ENCODE assay signal across 8 cellular contexts in the genomic region with DNA sequence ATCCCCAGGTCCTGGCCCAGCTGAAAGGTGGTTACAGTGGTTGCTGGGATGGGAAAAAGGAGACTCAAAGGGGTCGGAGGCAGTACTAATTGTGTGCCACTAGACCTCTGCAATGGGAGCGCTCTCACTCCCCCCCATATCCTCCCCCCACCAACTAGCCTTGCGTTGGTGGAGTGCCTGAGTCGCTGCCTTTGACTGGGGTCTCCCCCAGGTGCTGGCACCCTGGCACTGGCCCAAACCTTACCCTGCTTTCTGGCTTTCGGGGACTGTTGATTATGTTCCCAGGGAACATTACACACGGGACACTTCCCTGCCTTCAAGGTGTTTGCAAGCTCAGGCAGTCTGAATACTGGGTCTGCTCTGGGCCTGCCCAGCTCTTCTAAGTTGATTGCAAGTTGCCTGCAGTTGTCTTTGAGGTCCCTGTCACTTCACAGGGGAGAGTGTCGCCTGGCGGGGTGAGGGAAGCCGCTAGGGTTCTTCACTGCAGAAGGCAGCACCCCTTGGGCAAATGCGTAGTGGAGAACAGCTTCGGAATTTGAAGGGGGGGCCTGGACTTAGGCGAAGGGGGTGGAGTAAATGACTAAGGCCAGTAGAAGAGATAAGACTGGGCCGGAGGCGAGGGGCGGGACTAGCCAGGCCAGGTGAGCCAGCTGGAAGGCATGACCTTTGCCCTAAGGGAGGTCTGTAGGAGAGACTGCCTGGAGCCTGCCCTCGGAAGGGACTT.
DNase-seq lines count a peak whose midpoint lies in the region; ATAC-seq and TF ChIP-seq lines count a peak whose summit lies in the region.

No MANE protein-coding gene starts in this region.

- peaks cover 0 to 3% (median 0%) of the 10 kb centered on the region in 5 donors for H3K36me3 Mint-ChIP-seq in naive thymus-derived CD4-positive, alpha-beta T cell

- no peak for ATAC-seq in naive thymus-derived CD4-positive, alpha-beta T cell

- peak overlapping the region; percentile 81 to 98 (median 97) for H3K27ac Mint-ChIP-seq in naive thymus-derived CD4-positive, alpha-beta T cell

- no peaks in the 10 kb centered on the region for H3K9me3 Mint-ChIP-seq in naive thymus-derived CD4-positive, alpha-beta T cell

- TF ChIP-seq CTCF in dorsolateral prefrontal cortex (IDR thresholded peaks at IDR 0.05 in 54 of 56, conservative IDR thresholded peaks at IDR 0.05 in 2 of 56; ENCODE audit: low read depth in 1 of 56, partially characterized antibody in 56 of 56): no peak

- no peaks in the 10 kb centered on the region for H3K27me3 ChIP-seq in dorsolateral prefrontal cortex
- no peaks in the 10 kb centered on the region for H3K27me3 ChIP-seq in naive thymus-derived CD4-positive, alpha-beta T cell (ENCODE audit: control insufficient read depth in 2 of 2, insufficient read depth in 2 of 2, low read length in 2 of 2)

- H3K36me3 ChIP-seq in naive thymus-derived CD4-positive, alpha-beta T cell (ENCODE audit: control insufficient read depth in 2 of 3, insufficient read depth in 3 of 3, low read length in 3 of 3): peaks cover 0 to 5% (median 0%) of the 10 kb centered on the region in 3 experiments

- no peaks in the 10 kb centered on the region for H3K9me3 ChIP-seq in naive thymus-derived CD4-positive, alpha-beta T cell (ENCODE audit: control insufficient read depth in 2 of 3, low read length in 3 of 3)

- POLR2A ChIA-PET in naive thymus-derived CD4-positive, alpha-beta T cell (lab: Charles Lee): interaction anchor here (0.7 to 8.6 kb wide), 9 partner anchors 10 to 791 kb away, joined by 3 to 176 read pairs (median 4); no protein-coding TSS in a partner anchor

- peaks cover 55 to 59% of the 10 kb centered on the region in 2 donors for H3K4me1 ChIP-seq in naive thymus-derived CD4-positive, alpha-beta T cell (ENCODE audit: control insufficient read depth in 2 of 2, insufficient read depth in 2 of 2, low read length in 2 of 2)

- H3K27ac ChIP-seq in dorsolateral prefrontal cortex: peak overlapping the region in 40 of 59 donors; percentile 7 to 95 (median 80)
- peak overlapping the region; percentile 90 for H3K27ac ChIP-seq in naive thymus-derived CD4-positive, alpha-beta T cell (ENCODE audit: low read depth, low read length)

- DNase-seq in COLO668 (lab: John Stamatoyannopoulos, UW; ENCODE audit: unreplicated experiment) (peak; percentile 48), NCI-H526 treated with DMSO at 0.1 percent for 48 hours (lab: John Stamatoyannopoulos, UW) (peak; percentile 25), dorsolateral prefrontal cortex (no peak), NCI-H2171 (lab: John Stamatoyannopoulos, UW) (no peak), DMS114 treated with DMSO at 0.1 percent for 48 hours (lab: John Stamatoyannopoulos, UW; ENCODE audit: unreplicated experiment) (no peak), G401 (ENCODE audit: low spot score) (no peak), RPMI8226 (no peak)
- peak in 6 of 9 donors; percentile 36 to 56 (median 50) for DNase-seq in naive thymus-derived CD4-positive, alpha-beta T cell

- peak overlapping the region in 56 of 59 donors; percentile 47 to 86 (median 75) for H3K4me3 ChIP-seq in dorsolateral prefrontal cortex
- peak overlapping the region; percentile 79 for H3K4me3 ChIP-seq in naive thymus-derived CD4-positive, alpha-beta T cell (ENCODE audit: low read length)

- CTCF ChIA-PET in naive thymus-derived CD4-positive, alpha-beta T cell (lab: Charles Lee): interaction anchor here (4.1 kb wide), 1 partner anchor 20 kb away, joined by 32 read pairs; no protein-coding TSS in a partner anchor

- H3K4me3 Mint-ChIP-seq in naive thymus-derived CD4-positive, alpha-beta T cell: peak overlapping the region; percentile 86 to 98 (median 96)

- peaks cover 0 to 9% (median 0%) of the 10 kb centered on the region in 5 donors for H3K27me3 Mint-ChIP-seq in naive thymus-derived CD4-positive, alpha-beta T cell

- H3K4me1 Mint-ChIP-seq in naive thymus-derived CD4-positive, alpha-beta T cell: peaks cover 61 to 68% (median 64%) of the 10 kb centered on the region in 7 donors

- intact Hi-C loops in dorsolateral prefrontal cortex (cut with DNase I): no loop called here
- intact Hi-C loops in naive thymus-derived CD4-positive, alpha-beta T cell (cut with micrococcal nuclease): loop anchor here (2.0 to 10.0 kb wide), 11 partner anchors 35 to 1388 kb away; a partner anchor contains a TSS

- in situ Hi-C loops in G401 (cut with HindIII; ENCODE audit: low sequenced_read_pairs): no loop called here

Comparison
In these comparisons a context has a peak if more than half of its experiments do, and no peak if none do; other contexts are left out.
1. DNase-seq: peak in COLO668 (single experiment), NCI-H526 treated with DMSO at 0.1 percent for 48 hours (single experiment) and naive thymus-derived CD4-positive, alpha-beta T cell (6 of 9); none in dorsolateral prefrontal cortex (0 of 10), NCI-H2171 (single experiment), DMS114 treated with DMSO at 0.1 percent for 48 hours (single experiment), G401 (single experiment) and RPMI8226 (single experiment).
2. intact Hi-C loops: an anchor here in naive thymus-derived CD4-positive, alpha-beta T cell (2.0 to 10.0 kb wide); none called in dorsolateral prefrontal cortex.